8 cellular contexts compared by ENCODE assay signal in the genomic region with DNA sequence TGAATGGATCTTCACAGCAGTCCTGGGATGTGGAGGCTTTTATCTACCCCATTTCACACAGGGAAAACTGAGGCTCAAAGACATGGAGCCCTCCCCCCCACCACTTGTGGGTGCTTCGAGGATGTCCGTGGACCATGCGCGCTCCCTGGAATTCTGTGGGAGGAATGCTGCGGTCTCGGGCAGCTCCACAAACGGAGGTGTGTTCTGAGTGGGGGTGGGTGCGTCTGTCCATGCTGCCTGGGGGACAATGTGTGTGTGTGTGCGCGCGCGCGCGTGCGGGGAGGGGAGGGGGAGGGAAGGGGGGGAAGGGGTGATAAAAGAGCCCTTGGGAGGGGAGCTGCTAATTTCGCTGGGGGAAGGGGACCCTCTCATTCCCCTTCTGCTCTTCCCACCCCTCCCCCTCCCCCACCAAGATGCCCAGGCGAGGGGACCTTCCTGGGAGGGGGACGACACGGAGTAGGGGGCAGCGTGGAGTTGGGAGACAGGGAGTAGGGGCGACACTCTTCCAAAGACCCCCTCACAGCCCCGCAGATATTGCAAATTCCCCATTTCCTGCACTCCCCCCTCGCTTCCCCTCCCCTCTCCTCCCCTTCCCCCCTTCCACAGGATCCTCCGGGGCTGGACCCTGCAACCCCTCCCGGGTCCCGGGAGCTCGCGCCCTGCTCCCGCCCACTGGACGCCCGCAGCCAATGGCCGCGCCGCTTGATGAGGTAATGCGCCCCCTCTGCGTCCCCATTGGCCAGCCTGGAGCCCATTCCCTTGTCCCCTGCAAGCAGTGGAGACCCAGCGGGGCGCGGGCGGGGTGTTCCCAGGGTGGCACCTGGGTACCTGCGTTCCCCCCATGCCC. TPM values are rescaled to one million over a fixed set of nuclear protein-coding genes. Genes with fewer than 3 reads are reported as not detected.
DNase-seq lines count a peak whose midpoint lies in the region; ATAC-seq and TF ChIP-seq lines count a peak whose summit lies in the region.

No MANE protein-coding gene starts in this region.

- no peak for TF ChIP-seq CTCF in BE2C (IDR thresholded peaks at IDR 0.05; ENCODE audit: low read depth, low read length)

- H3K4me3 ChIP-seq in BE2C (ENCODE audit: low read depth, low read length) (peak overlapping the region; percentile 73), adipocyte (ENCODE audit: low read length) (no peak overlapping the region)

- DNase-seq in BE2C, result peak; percentile 95
- DNase-seq in HK-2 (ENCODE audit: unreplicated experiment), result peak; percentile 83
- peak; percentile 69 for DNase-seq in adipocyte (ENCODE audit: low read depth)
- peak; percentile 9 for DNase-seq in kidney glomerular epithelial cell (lab: John Stamatoyannopoulos, UW)
- DNase-seq in stimulated activated CD8-positive, alpha-beta memory T cell treated with anti-CD3 and anti-CD28 coated beads, Interleukin-4, amount 100 ng/mL, for 48 hours, result no peak
- DNase-seq in NCI-H146 treated with DMSO at 0.1 percent for 48 hours (lab: John Stamatoyannopoulos, UW; ENCODE audit: unreplicated experiment), result no peak

- H3K9ac ChIP-seq in adipocyte (ENCODE audit: low read length), result no peak overlapping the region

- H3K36me3 ChIP-seq in BE2C (no peaks in the 10 kb centered on the region), adipocyte (ENCODE audit: control insufficient read depth, insufficient read depth, low read length, severe bottlenecking) (no peaks in the 10 kb centered on the region)

- ATAC-seq in GM21723 (IDR thresholded peaks at IDR 0.05; ENCODE audit: unreplicated experiment) (no peak), GM21447 (IDR thresholded peaks at IDR 0.05; ENCODE audit: unreplicated experiment) (no peak)

- no peaks in the 10 kb centered on the region for H3K9me3 ChIP-seq in BE2C
- H3K9me3 ChIP-seq in adipocyte (ENCODE audit: control insufficient read depth, low read length), result no peaks in the 10 kb centered on the region

- H3K4me1 ChIP-seq in BE2C (no peaks in the 10 kb centered on the region), adipocyte (ENCODE audit: control insufficient read depth, insufficient read depth, low read length) (peaks cover 5% of the 10 kb centered on the region)

- H3K27me3 ChIP-seq in BE2C (no peaks in the 10 kb centered on the region), adipocyte (replicated peaks; ENCODE audit: control insufficient read depth, insufficient read depth, low read length) (peaks cover 22% of the 10 kb centered on the region)

RNA-seq across cellular contexts. Expression of a gene that starts 18.9 kb away (rescaled TPM):
- polyA plus RNA-seq in BE2C (2012; ENCODE audit: insufficient read depth, insufficient read length, low read depth), result not detected

Comparison
In these comparisons a context has a peak if more than half of its experiments do, and no peak if none do; other contexts are left out.
1. DNase-seq: peak in BE2C (single experiment), HK-2 (single experiment), adipocyte (single experiment) and kidney glomerular epithelial cell (single experiment); none in stimulated activated CD8-positive, alpha-beta memory T cell treated with anti-CD3 and anti-CD28 coated beads, Interleukin-4, amount 100 ng/mL, for 48 hours (single experiment) and NCI-H146 treated with DMSO at 0.1 percent for 48 hours (single experiment).